ENCODE assay signal across 10 cellular contexts in the genomic region with DNA sequence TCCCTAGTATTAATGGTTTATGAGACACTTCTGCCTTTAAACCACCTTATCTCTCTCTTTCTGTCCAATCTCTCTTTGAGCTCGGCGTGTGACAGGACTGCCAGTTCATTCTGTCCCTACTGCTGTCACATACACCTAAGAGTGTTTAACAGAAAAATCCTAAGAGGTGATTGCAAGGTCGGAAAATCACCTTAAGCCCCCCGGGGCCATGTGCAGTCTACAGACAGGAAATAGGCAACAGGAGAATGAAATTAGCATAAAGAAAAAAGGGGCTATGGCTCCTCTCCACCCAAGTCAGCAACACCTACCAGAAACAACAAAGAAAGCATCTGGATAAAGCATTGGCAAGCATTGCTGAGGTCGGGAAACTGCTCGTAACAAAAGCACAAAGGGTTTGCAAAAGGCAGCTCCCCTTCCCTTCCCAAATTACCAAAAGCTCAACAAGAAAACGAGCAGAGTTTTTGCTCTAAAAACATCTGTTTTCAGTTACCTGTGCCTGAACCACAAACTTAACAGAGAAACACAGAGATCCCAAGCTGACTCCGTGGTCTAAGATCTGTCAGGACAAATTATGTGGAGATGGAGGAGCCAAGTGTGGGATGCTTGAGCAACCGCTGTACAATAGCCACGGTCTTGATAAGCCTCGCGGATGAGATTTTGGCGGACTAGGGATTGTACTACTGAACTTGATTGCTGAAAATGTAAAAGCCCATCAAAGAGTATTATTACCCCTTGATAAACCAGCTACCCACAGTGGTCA. TPM values are rescaled to one million over a fixed set of nuclear protein-coding genes. Genes with fewer than 3 reads are reported as not detected.
DNase-seq lines count a peak whose midpoint lies in the region; ATAC-seq and TF ChIP-seq lines count a peak whose summit lies in the region.
"Had no signal": no experiment of that assay in that cellular context is flagged by ENCODE, and none has a peak within 500 bp of the region (broad histone marks: within the 10 kb centered on the region; RNA-seq: fewer than 3 reads in every experiment).

No MANE protein-coding gene starts in this region.

- no peak overlapping the region for H3K4me3 ChIP-seq in CD8-positive, alpha-beta memory T cell (ENCODE audit: low read length)
- H3K4me3 ChIP-seq in GM23338, result no peak overlapping the region
- H3K4me3 ChIP-seq: cardiac muscle cell had no signal

- H3K4me1 ChIP-seq in CD8-positive, alpha-beta memory T cell (ENCODE audit: insufficient read depth, low read length), result peaks cover 83% of the 10 kb centered on the region
- no peaks in the 10 kb centered on the region for H3K4me1 ChIP-seq in GM23338 (ENCODE audit: insufficient read depth)

- no peaks in the 10 kb centered on the region for H3K27me3 ChIP-seq in CD8-positive, alpha-beta memory T cell (ENCODE audit: insufficient read depth, low read length, poor library complexity, severe bottlenecking)
- no peaks in the 10 kb centered on the region for H3K27me3 ChIP-seq in GM23338 (ENCODE audit: insufficient read depth)
- H3K27me3 ChIP-seq: cardiac muscle cell had no signal

- H3K4me3 Mint-ChIP-seq in CD8-positive, alpha-beta memory T cell, result peak overlapping the region; percentile 14 to 80 (median 65)
- H3K4me3 Mint-ChIP-seq in GM23338, result no peak overlapping the region
- H3K4me3 Mint-ChIP-seq in activated CD8-positive, alpha-beta T cell treated with anti-CD3 and anti-CD28 coated beads for 36 hours, result peak overlapping the region; percentile 61
- H3K4me3 Mint-ChIP-seq in memory B cell, result peak overlapping the region; percentile 24

- ATAC-seq in GM23338 (peak; percentile 34; the same call in 2 of the 3 replicates), memory B cell (ENCODE audit: low read depth) (peak; percentile 62), HG03354 (IDR thresholded peaks at IDR 0.05; ENCODE audit: poor library complexity, severe bottlenecking, unreplicated experiment) (no peak)
- peak; percentile 66 for ATAC-seq in activated CD8-positive, alpha-beta T cell treated with anti-CD3 and anti-CD28 coated beads for 36 hours

- H3K27me3 Mint-ChIP-seq in CD8-positive, alpha-beta memory T cell, result no peaks in the 10 kb centered on the region
- H3K27me3 Mint-ChIP-seq in GM23338 (ENCODE audit: insufficient read depth, low read depth, poor library complexity) (peaks cover 3% of the 10 kb centered on the region), memory B cell (no peaks in the 10 kb centered on the region)
- H3K27me3 Mint-ChIP-seq in activated CD8-positive, alpha-beta T cell treated with anti-CD3 and anti-CD28 coated beads for 36 hours, result no peaks in the 10 kb centered on the region

- peaks cover 82 to 95% (median 91%) of the 10 kb centered on the region in 3 donors for H3K4me1 Mint-ChIP-seq in CD8-positive, alpha-beta memory T cell
- H3K4me1 Mint-ChIP-seq in GM23338, result peaks cover 4% of the 10 kb centered on the region; the same call in 1 of the 3 replicates
- peaks cover 75% of the 10 kb centered on the region for H3K4me1 Mint-ChIP-seq in activated CD8-positive, alpha-beta T cell treated with anti-CD3 and anti-CD28 coated beads for 36 hours (ENCODE audit: low read depth)
- peaks cover 62% of the 10 kb centered on the region for H3K4me1 Mint-ChIP-seq in memory B cell

- POLR2A ChIA-PET in CD8-positive, alpha-beta memory T cell (lab: Charles Lee), result interaction anchor here (0.6 to 2.0 kb wide), 2 partner anchors 12 to 1085 kb away, joined by 4 to 7 read pairs; no protein-coding TSS in a partner anchor
- POLR2A ChIA-PET in activated CD8-positive, alpha-beta T cell treated with anti-CD3 and anti-CD28 coated beads for 36 hours (lab: Charles Lee), result interaction anchor here (0.6 to 2.8 kb wide), 16 partner anchors 9 to 198 kb away, joined by 3 to 20 read pairs (median 4); no protein-coding TSS in a partner anchor

- no peaks in the 10 kb centered on the region for H3K9me2 ChIP-seq in GM23338 (ENCODE audit: insufficient read depth)

- no peaks in the 10 kb centered on the region for H3K36me3 ChIP-seq in CD8-positive, alpha-beta memory T cell (ENCODE audit: insufficient read depth, low read length)
- H3K36me3 ChIP-seq in GM23338 (ENCODE audit: insufficient read depth), result no peaks in the 10 kb centered on the region
- H3K36me3 ChIP-seq: cardiac muscle cell had no signal

- H4K20me1 ChIP-seq in GM23338 (replicated peaks; ENCODE audit: insufficient read depth), result no peaks in the 10 kb centered on the region

- H3F3A ChIP-seq in GM23338 (replicated peaks; ENCODE audit: low read depth), result no peaks in the 10 kb centered on the region

- TF ChIP-seq CTCF in GM23338 (conservative IDR thresholded peaks at IDR 0.05; ENCODE audit: low read depth in 2 of 2), result no peak
- no peak for TF ChIP-seq CTCF in activated CD8-positive, alpha-beta T cell treated with anti-CD3 and anti-CD28 coated beads for 36 hours (IDR thresholded peaks at IDR 0.05)

- H3K79me2 ChIP-seq in GM23338 (replicated peaks; ENCODE audit: insufficient read depth), result no peaks in the 10 kb centered on the region
- H3K79me2 ChIP-seq: parathyroid adenoma had no signal

- H3K4me2 ChIP-seq in GM23338, result no peak overlapping the region

- peak overlapping the region; percentile 95 for H2AFZ ChIP-seq in GM23338
- H2AFZ ChIP-seq: parathyroid adenoma had no signal

- H3K9me3 Mint-ChIP-seq in CD8-positive, alpha-beta memory T cell, result no peaks in the 10 kb centered on the region
- H3K9me3 Mint-ChIP-seq in GM23338 (no peaks in the 10 kb centered on the region), memory B cell (no peaks in the 10 kb centered on the region)
- H3K9me3 Mint-ChIP-seq in activated CD8-positive, alpha-beta T cell treated with anti-CD3 and anti-CD28 coated beads for 36 hours, result peaks cover 2% of the 10 kb centered on the region

- CTCF ChIA-PET in CD8-positive, alpha-beta memory T cell (lab: Charles Lee), result interaction anchor here (0.9 to 1.9 kb wide), 5 partner anchors 17 to 167 kb away, joined by 3 to 4 read pairs (median 3); no protein-coding TSS in a partner anchor
- CTCF ChIA-PET in activated CD8-positive, alpha-beta T cell treated with anti-CD3 and anti-CD28 coated beads for 36 hours (lab: Charles Lee), result interaction anchor here (0.9 to 2.0 kb wide), 8 partner anchors 8 to 90 kb away, joined by 3 to 7 read pairs (median 4); no protein-coding TSS in a partner anchor

- H3K36me3 Mint-ChIP-seq in CD8-positive, alpha-beta memory T cell, result peaks cover 0 to 44% (median 8%) of the 10 kb centered on the region in 3 donors
- H3K36me3 Mint-ChIP-seq in GM23338 (ENCODE audit: low read depth) (no peaks in the 10 kb centered on the region), memory B cell (peaks cover 19% of the 10 kb centered on the region)
- peaks cover 64% of the 10 kb centered on the region for H3K36me3 Mint-ChIP-seq in activated CD8-positive, alpha-beta T cell treated with anti-CD3 and anti-CD28 coated beads for 36 hours (ENCODE audit: low read depth)

- H3K27ac Mint-ChIP-seq in CD8-positive, alpha-beta memory T cell, result peak overlapping the region; percentile 76 to 97 (median 92)
- no peak overlapping the region for H3K27ac Mint-ChIP-seq in GM23338
- peak overlapping the region; percentile 88 for H3K27ac Mint-ChIP-seq in activated CD8-positive, alpha-beta T cell treated with anti-CD3 and anti-CD28 coated beads for 36 hours
- peak overlapping the region; percentile 80 for H3K27ac Mint-ChIP-seq in memory B cell

- intact Hi-C loops in activated CD8-positive, alpha-beta T cell treated with anti-CD3 and anti-CD28 coated beads for 36 hours (cut with micrococcal nuclease), result no loop called here

- no peaks in the 10 kb centered on the region for H3K9me3 ChIP-seq in CD8-positive, alpha-beta memory T cell (ENCODE audit: low read length)

- DNase-seq in CD8-positive, alpha-beta memory T cell, result no peak
- DNase-seq in GM23338 (ENCODE audit: low spot score) (no peak), memory B cell (ENCODE audit: low spot score in 2 of 2) (no peak), amygdala (lab: John Stamatoyannopoulos, UW) (no peak), NCI-H1417 treated with DMSO at 0.1 percent for 48 hours (lab: John Stamatoyannopoulos, UW) (no peak), A172 (ENCODE audit: low spot score) (no peak)
- no peak for DNase-seq in activated CD8-positive, alpha-beta T cell treated with anti-CD3 and anti-CD28 coated beads for 36 hours

- no peak overlapping the region for H3K27ac ChIP-seq in CD8-positive, alpha-beta memory T cell (ENCODE audit: low read depth, low read length)
- H3K27ac ChIP-seq in GM23338 (ENCODE audit: low read depth), result no peak overlapping the region
- H3K27ac ChIP-seq: cardiac muscle cell, parathyroid adenoma had no signal

TF ChIP-seq in GM23338, 12 proteins besides CTCF, POLR2A, EP300 and RAD21 (continues in another document):
- TF ChIP-seq NANOG (IDR thresholded peaks at IDR 0.05; ENCODE audit: borderline replicate concordance), result no peak

RNA-seq across cellular contexts. Expression of a gene that starts 30.4 kb away (rescaled TPM):
- 100 to 1,000 TPM; 142 to 150 TPM for total RNA-seq in CD8-positive, alpha-beta memory T cell
- 90.1 TPM for polyA plus RNA-seq in CD8-positive, alpha-beta memory T cell
- 0.56 and 1.7 TPM in 2 replicates for total RNA-seq in GM23338 (2014; rRNA removed; shearing (Covaris generic))
- 0.37 and 0.44 TPM in 2 replicates for polyA plus RNA-seq in GM23338 (2016; fragmentation: Nextera tagmentation; extraction: Ambion mirVana)
- total RNA-seq in activated CD8-positive, alpha-beta T cell treated with anti-CD3 and anti-CD28 coated beads for 36 hours, result 100 to 1,000 TPM; 131 to 132 TPM
- 8.7 and 16.2 TPM in 2 replicates for total RNA-seq in A172 (2014; rRNA removed; shearing (Covaris generic))
